ENCODE assay signal across 8 cellular contexts in the genomic region with DNA sequence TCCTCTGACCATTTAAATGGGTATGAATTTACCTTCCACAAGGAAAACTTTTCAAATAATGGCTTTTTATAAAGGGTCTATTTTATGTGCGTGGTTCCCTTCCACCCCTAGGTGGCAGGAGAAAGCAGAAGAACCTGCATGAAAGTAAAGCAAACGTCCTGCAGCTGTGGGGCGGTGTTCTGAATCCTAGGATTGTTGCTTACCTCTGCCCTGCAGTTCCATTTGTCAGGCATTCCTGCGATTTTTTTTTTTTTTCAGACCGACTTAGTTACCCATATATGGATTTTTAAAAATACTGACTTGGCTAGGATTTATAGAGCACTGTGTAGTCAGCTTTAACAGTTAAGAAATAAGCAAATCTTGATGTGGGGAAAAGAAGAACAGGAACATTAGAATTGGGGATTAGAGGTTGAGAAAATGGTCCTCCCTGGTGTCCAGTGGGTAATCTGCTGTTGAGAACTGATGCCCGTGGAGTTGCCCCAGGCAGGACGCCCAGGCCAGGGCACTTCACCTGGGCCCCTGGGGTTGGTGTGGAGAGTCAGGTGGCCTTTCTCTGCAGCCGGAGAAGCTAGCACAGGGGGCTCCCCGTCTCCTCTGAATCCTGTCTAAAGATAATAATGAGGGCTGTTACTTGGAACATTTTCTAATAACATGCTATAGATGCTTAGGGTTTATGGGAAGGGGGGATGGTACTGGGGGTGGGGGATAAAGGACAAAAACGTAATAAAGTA. TPM values are rescaled to one million over a fixed set of nuclear protein-coding genes. Genes with fewer than 3 reads are reported as not detected.
DNase-seq lines count a peak whose midpoint lies in the region; ATAC-seq, FAIRE-seq and TF ChIP-seq lines count a peak whose summit lies in the region.

No MANE protein-coding gene starts in this region.

- H3K9me3 Mint-ChIP-seq in activated naive CD4-positive, alpha-beta T cell treated with anti-CD3 and anti-CD28 coated beads, Interleukin-2, amount 10 ng/mL, durations not matched to agents 7 days and 5 days = no peaks in the 10 kb centered on the region

- FAIRE-seq in RCC 7860 (lab: Jason Lieb, UNC) = peak; percentile 76

- peaks cover 48% of the 10 kb centered on the region for H3K4me1 Mint-ChIP-seq in activated naive CD4-positive, alpha-beta T cell treated with anti-CD3 and anti-CD28 coated beads, Interleukin-2, amount 10 ng/mL, durations not matched to agents 7 days and 5 days

- CTCF ChIA-PET in activated naive CD4-positive, alpha-beta T cell treated with anti-CD3 and anti-CD28 coated beads, Interleukin-2, amount 10 ng/mL, durations not matched to agents 7 days and 5 days (lab: Charles Lee) = interaction anchor here (0.6 to 4.0 kb wide), 27 partner anchors 8 to 330 kb away, joined by 3 to 32 read pairs (median 4); a partner anchor contains a TSS

- no peak overlapping the region for H3K27ac Mint-ChIP-seq in activated naive CD4-positive, alpha-beta T cell treated with anti-CD3 and anti-CD28 coated beads, Interleukin-2, amount 10 ng/mL, durations not matched to agents 7 days and 5 days

- H3K4me1 ChIP-seq in psoas muscle = peaks cover 61% of the 10 kb centered on the region

- peak; percentile 86 for TF ChIP-seq CTCF in psoas muscle (IDR thresholded peaks at IDR 0.05)

- WGBS in psoas muscle, 3 donors = 26 to 37% (median 30%) methylated on average over 10 of the region's 10 CpGs

- peaks cover 0 to 30% of the 10 kb centered on the region in 2 donors for H3K36me3 ChIP-seq in psoas muscle (ENCODE audit: insufficient read depth in 1 of 2, low read depth in 1 of 2)

- H3K4me3 Mint-ChIP-seq in activated naive CD4-positive, alpha-beta T cell treated with anti-CD3 and anti-CD28 coated beads, Interleukin-2, amount 10 ng/mL, durations not matched to agents 7 days and 5 days = no peak overlapping the region

- H3K36me3 Mint-ChIP-seq in activated naive CD4-positive, alpha-beta T cell treated with anti-CD3 and anti-CD28 coated beads, Interleukin-2, amount 10 ng/mL, durations not matched to agents 7 days and 5 days = peaks cover 18% of the 10 kb centered on the region

- no peaks in the 10 kb centered on the region for H3K27me3 Mint-ChIP-seq in activated naive CD4-positive, alpha-beta T cell treated with anti-CD3 and anti-CD28 coated beads, Interleukin-2, amount 10 ng/mL, durations not matched to agents 7 days and 5 days

- no peaks in the 10 kb centered on the region for H3K27me3 ChIP-seq in psoas muscle (ENCODE audit: insufficient read depth in 3 of 3, low read length in 2 of 3)

- DNase-seq in NCI-H510A treated with DMSO at 0.1 percent for 48 hours (lab: John Stamatoyannopoulos, UW) (peak; percentile 31), NCI-H510A (lab: John Stamatoyannopoulos, UW) (no peak), HK-2 (ENCODE audit: unreplicated experiment) (peak; percentile 36), RCC 7860 (ENCODE audit: low spot score) (peak; percentile 66), left ventricle myocardium superior (peak; percentile 60), psoas muscle (peak; percentile 47 to 56)
- DNase-seq in activated naive CD4-positive, alpha-beta T cell treated with anti-CD3 and anti-CD28 coated beads, Interleukin-2, amount 10 ng/mL, durations not matched to agents 7 days and 5 days = peak; percentile 69

- ATAC-seq in left ventricle myocardium superior (peak; percentile 77), psoas muscle (peak; percentile 49 to 78 (median 59)), GM21360 (IDR thresholded peaks at IDR 0.05; ENCODE audit: unreplicated experiment) (no peak)

- H3K9me3 ChIP-seq in psoas muscle = no peaks in the 10 kb centered on the region

- peak overlapping the region; percentile 53 for H3K27ac ChIP-seq in psoas muscle

- H3K4me3 ChIP-seq in psoas muscle = no peak overlapping the region

- intact Hi-C loops in left ventricle myocardium superior (cut with micrococcal nuclease) = no loop called here
- intact Hi-C loops in psoas muscle (cut with DNase I) = loop anchor here in 1 of 2 donors (2.0 to 5.0 kb wide), 2 partner anchors 33 to 144 kb away; a partner anchor contains a TSS

RNA-seq across cellular contexts. Expression of a gene that starts 30.4 kb away (rescaled TPM):
- total RNA-seq in left ventricle myocardium superior (7.1 TPM), psoas muscle (1 to 10 TPM; 1.7 to 6.7 (median 4.5) TPM)
- polyA plus RNA-seq in psoas muscle = 1 to 10 TPM; 1.5 to 2.2 (median 2.1) TPM

RNA-seq across cellular contexts. Expression of a gene that starts 30.8 kb away (rescaled TPM):
- 13.5 TPM for total RNA-seq in left ventricle myocardium superior
- 10 to 100 TPM; 11.2 to 16.0 (median 12.3) TPM for total RNA-seq in psoas muscle
- polyA plus RNA-seq in psoas muscle = 10 to 100 TPM in 1 of 3 donors, 1 to 10 TPM in 2; 4.6 to 12.1 (median 5.8) TPM

RNA-seq across cellular contexts. Expression of a gene that starts 43.3 kb away (rescaled TPM):
- total RNA-seq in left ventricle myocardium superior (110 TPM), psoas muscle (10 to 100 TPM; 29.3 to 58.4 (median 50.7) TPM)
- polyA plus RNA-seq in psoas muscle = 100 to 1,000 TPM in 1 of 3 donors, 10 to 100 TPM in 2; 40.9 to 136 (median 63.4) TPM

RNA-seq across cellular contexts. Expression of a gene that starts 57.3 kb away (rescaled TPM):
- total RNA-seq in left ventricle myocardium superior = 434 TPM
- 1,000 to 10,000 TPM in 1 of 4 donors, 100 to 1,000 TPM in 3; 688 to 1,199 (median 831) TPM for total RNA-seq in psoas muscle
- 100 to 1,000 TPM; 463 to 917 (median 671) TPM for polyA plus RNA-seq in psoas muscle
